21 cellular contexts compared by ENCODE assay signal in the genomic region with DNA sequence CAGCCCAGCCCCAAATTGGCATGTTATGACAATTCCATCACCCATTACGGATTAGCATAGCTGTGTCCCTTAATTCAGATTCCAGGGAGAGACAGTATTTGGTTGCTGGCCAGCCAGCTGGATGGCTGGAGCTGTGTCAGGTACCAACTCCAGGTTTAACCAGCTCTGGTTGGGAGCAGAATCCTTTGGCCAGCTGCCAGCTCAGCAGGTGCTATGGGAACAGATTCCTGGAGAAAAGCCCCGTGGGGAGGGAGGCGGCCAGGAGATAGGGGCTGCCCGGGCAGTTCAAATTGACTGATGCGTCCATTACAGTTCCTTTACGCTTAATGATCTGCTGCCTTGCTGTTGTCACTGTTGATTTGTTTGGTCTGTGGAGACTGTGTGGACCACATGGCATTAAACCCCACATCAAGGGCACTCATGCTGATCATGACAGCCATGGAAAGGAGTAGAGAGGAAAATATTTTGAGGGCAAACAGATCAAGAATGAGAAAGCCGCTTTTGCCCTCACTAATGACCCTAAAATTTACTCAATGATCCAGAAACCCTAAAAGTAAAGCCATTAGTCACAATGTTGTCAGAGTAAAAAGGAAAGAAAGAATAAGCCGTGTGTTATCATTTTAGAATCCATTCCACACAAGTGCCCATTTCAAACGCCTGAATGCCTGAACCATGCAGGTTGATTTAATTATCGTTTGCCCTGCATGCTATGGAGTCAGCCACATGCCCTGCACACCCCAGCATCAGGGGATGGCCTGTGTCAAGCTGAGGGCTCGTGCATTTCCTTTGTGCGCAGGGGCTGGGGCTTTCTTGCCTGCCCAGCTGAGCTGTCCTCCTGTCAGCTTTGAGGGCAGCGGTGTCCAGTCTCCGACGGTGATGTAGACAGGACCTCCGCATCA.
DNase-seq lines count a peak whose midpoint lies in the region; ATAC-seq and TF ChIP-seq lines count a peak whose summit lies in the region.
"Had no signal": no experiment of that assay in that cellular context is flagged by ENCODE, and none has a peak within 500 bp of the region (broad histone marks: within the 10 kb centered on the region; RNA-seq: fewer than 3 reads in every experiment).

No MANE protein-coding gene starts in this region.

- H3K4me1 ChIP-seq in BE2C (peaks cover 3% of the 10 kb centered on the region; the same call in 1 of the 2 replicates), body of pancreas (no peaks in the 10 kb centered on the region), left ventricle myocardium inferior (no peaks in the 10 kb centered on the region)

- no peak for TF ChIP-seq POLR2A in body of pancreas (IDR thresholded peaks at IDR 0.05)

- no peaks in the 10 kb centered on the region for H3K4me1 Mint-ChIP-seq in stimulated activated effector memory CD8-positive, alpha-beta T cell treated with anti-CD3 and anti-CD28 coated beads, Interleukin-12 subunit alpha, Interleukin-12 subunit beta, amount 100 ng/mL, for 72 hours
- H3K4me1 Mint-ChIP-seq in type B pancreatic cell (ENCODE audit: unreplicated experiment): peaks cover 6% of the 10 kb centered on the region
- H3K4me1 Mint-ChIP-seq: memory B cell; naive thymus-derived CD4-positive, alpha-beta T cell had no signal

- H3K9me3 ChIP-seq in BE2C (no peaks in the 10 kb centered on the region), body of pancreas (no peaks in the 10 kb centered on the region), left ventricle myocardium inferior (replicated peaks) (peaks cover 19% of the 10 kb centered on the region)

- no peak for TF ChIP-seq CTCF in BE2C (IDR thresholded peaks at IDR 0.05; ENCODE audit: low read depth, low read length)
- TF ChIP-seq CTCF in body of pancreas (IDR thresholded peaks at IDR 0.05): no peak
- TF ChIP-seq CTCF in type B pancreatic cell (conservative IDR thresholded peaks at IDR 0.05): no peak
- no peak for TF ChIP-seq CTCF in left ventricle myocardium inferior (IDR thresholded peaks at IDR 0.05; ENCODE audit: borderline replicate concordance)

- H3K4me3 Mint-ChIP-seq in stimulated activated effector memory CD8-positive, alpha-beta T cell treated with anti-CD3 and anti-CD28 coated beads, Interleukin-12 subunit alpha, Interleukin-12 subunit beta, amount 100 ng/mL, for 72 hours: no peak overlapping the region
- no peak overlapping the region for H3K4me3 Mint-ChIP-seq in type B pancreatic cell
- H3K4me3 Mint-ChIP-seq: activated CD4-positive, alpha-beta memory T cell treated with anti-CD3 and anti-CD28 coated beads for 36 hours; activated naive CD4-positive, alpha-beta T cell treated with anti-CD3 and anti-CD28 coated beads for 36 hours; HFFc6; memory B cell; naive thymus-derived CD4-positive, alpha-beta T cell had no signal

- WGBS in body of pancreas, 2 donors: 16 to 23% methylated on average over 14 to 15 of the region's 16 CpGs

- DNase-seq in BE2C (peak; percentile 54), DMS153 treated with DMSO at 0.1 percent for 48 hours (lab: John Stamatoyannopoulos, UW; ENCODE audit: unreplicated experiment) (peak; percentile 31), NCI-H2227 treated with DMSO at 0.1 percent for 48 hours (lab: John Stamatoyannopoulos, UW) (peak; percentile 16), body of pancreas (peak; percentile 16 to 57 (median 51)), type B pancreatic cell (ENCODE audit: extremely low spot score, unreplicated experiment) (no peak), left ventricle myocardium inferior (no peak)
- no peak for DNase-seq in stimulated activated effector memory CD8-positive, alpha-beta T cell treated with anti-CD3 and anti-CD28 coated beads, Interleukin-12 subunit alpha, Interleukin-12 subunit beta, amount 100 ng/mL, for 72 hours (ENCODE audit: low spot score in 2 of 2)
- DNase-seq: activated CD4-positive, alpha-beta memory T cell treated with anti-CD3 and anti-CD28 coated beads for 36 hours; activated naive CD4-positive, alpha-beta T cell treated with anti-CD3 and anti-CD28 coated beads for 36 hours; activated T-cell treated with anti-CD3 and anti-CD28 coated beads, Interleukin-2, amount 50 U/mL, for 1 hour; GF-D8; HFFc6; Kasumi-1; naive thymus-derived CD4-positive, alpha-beta T cell; NCI-H1930; stimulated activated CD4-positive, alpha-beta T cell treated with anti-CD3 and anti-CD28 coated beads, Interleukin-4, amount 100 ng/mL, for 1 hour; T-helper 1 cell had no signal

- H3K4me3 ChIP-seq in BE2C (ENCODE audit: low read depth, low read length) (peak overlapping the region; percentile 24), body of pancreas (no peak overlapping the region), left ventricle myocardium inferior (no peak overlapping the region)
- H3K4me3 ChIP-seq: GM12878, skin epidermis had no signal

- H3K36me3 Mint-ChIP-seq in stimulated activated effector memory CD8-positive, alpha-beta T cell treated with anti-CD3 and anti-CD28 coated beads, Interleukin-12 subunit alpha, Interleukin-12 subunit beta, amount 100 ng/mL, for 72 hours: no peaks in the 10 kb centered on the region
- H3K36me3 Mint-ChIP-seq in type B pancreatic cell: no peaks in the 10 kb centered on the region
- H3K36me3 Mint-ChIP-seq: activated CD4-positive, alpha-beta memory T cell treated with anti-CD3 and anti-CD28 coated beads for 36 hours; memory B cell; naive thymus-derived CD4-positive, alpha-beta T cell had no signal

- peak; percentile 38 for ATAC-seq in body of pancreas
- no peak for ATAC-seq in HG03175 (IDR thresholded peaks at IDR 0.05; ENCODE audit: unreplicated experiment)
- ATAC-seq in stimulated activated effector memory CD8-positive, alpha-beta T cell treated with anti-CD3 and anti-CD28 coated beads, Interleukin-12 subunit alpha, Interleukin-12 subunit beta, amount 100 ng/mL, for 72 hours: no peak
- ATAC-seq: GM12878; naive thymus-derived CD4-positive, alpha-beta T cell had no signal

- H3K36me3 ChIP-seq in BE2C: no peaks in the 10 kb centered on the region
- no peaks in the 10 kb centered on the region for H3K36me3 ChIP-seq in body of pancreas (replicated peaks in 1 of 2; ENCODE audit: insufficient read depth in 1 of 2, low read depth in 2 of 2)
- no peaks in the 10 kb centered on the region for H3K36me3 ChIP-seq in left ventricle myocardium inferior

- no peak overlapping the region for H3K27ac Mint-ChIP-seq in stimulated activated effector memory CD8-positive, alpha-beta T cell treated with anti-CD3 and anti-CD28 coated beads, Interleukin-12 subunit alpha, Interleukin-12 subunit beta, amount 100 ng/mL, for 72 hours
- no peak overlapping the region for H3K27ac Mint-ChIP-seq in type B pancreatic cell
- H3K27ac Mint-ChIP-seq: activated CD4-positive, alpha-beta memory T cell treated with anti-CD3 and anti-CD28 coated beads for 36 hours; activated naive CD4-positive, alpha-beta T cell treated with anti-CD3 and anti-CD28 coated beads for 36 hours; HFFc6; memory B cell; naive thymus-derived CD4-positive, alpha-beta T cell had no signal

- peaks cover 29% of the 10 kb centered on the region for H3K27me3 Mint-ChIP-seq in type B pancreatic cell

- no peaks in the 10 kb centered on the region for H3K27me3 ChIP-seq in BE2C
- H3K27me3 ChIP-seq in body of pancreas: no peaks in the 10 kb centered on the region
- H3K27me3 ChIP-seq in left ventricle myocardium inferior (ENCODE audit: low read depth): peaks cover 4% of the 10 kb centered on the region

- no peak overlapping the region for H3K27ac ChIP-seq in body of pancreas
- no peak overlapping the region for H3K27ac ChIP-seq in left ventricle myocardium inferior (replicated peaks)
- H3K27ac ChIP-seq: skin epidermis had no signal

- intact Hi-C loops in body of pancreas (cut with DNase I) (no loop called here), left ventricle myocardium inferior (cut with micrococcal nuclease) (no loop called here)

- H3K9me3 Mint-ChIP-seq in stimulated activated effector memory CD8-positive, alpha-beta T cell treated with anti-CD3 and anti-CD28 coated beads, Interleukin-12 subunit alpha, Interleukin-12 subunit beta, amount 100 ng/mL, for 72 hours: no peaks in the 10 kb centered on the region
- H3K9me3 Mint-ChIP-seq in type B pancreatic cell: peaks cover 5% of the 10 kb centered on the region
- H3K9me3 Mint-ChIP-seq: activated CD4-positive, alpha-beta memory T cell treated with anti-CD3 and anti-CD28 coated beads for 36 hours; activated naive CD4-positive, alpha-beta T cell treated with anti-CD3 and anti-CD28 coated beads for 36 hours; HFFc6 had no signal

Comparison
In these comparisons a context has a peak if more than half of its experiments do, and no peak if none do; other contexts are left out.
1. DNase-seq: peak in BE2C (single experiment), DMS153 treated with DMSO at 0.1 percent for 48 hours (single experiment), NCI-H2227 treated with DMSO at 0.1 percent for 48 hours (single experiment) and body of pancreas (4 of 4); none in stimulated activated effector memory CD8-positive, alpha-beta T cell treated with anti-CD3 and anti-CD28 coated beads, Interleukin-12 subunit alpha, Interleukin-12 subunit beta, amount 100 ng/mL, for 72 hours (0 of 2), type B pancreatic cell (single experiment) and left ventricle myocardium inferior (single experiment).